Comparison of ENCODE assay signal across 10 cellular contexts in the genomic region with DNA sequence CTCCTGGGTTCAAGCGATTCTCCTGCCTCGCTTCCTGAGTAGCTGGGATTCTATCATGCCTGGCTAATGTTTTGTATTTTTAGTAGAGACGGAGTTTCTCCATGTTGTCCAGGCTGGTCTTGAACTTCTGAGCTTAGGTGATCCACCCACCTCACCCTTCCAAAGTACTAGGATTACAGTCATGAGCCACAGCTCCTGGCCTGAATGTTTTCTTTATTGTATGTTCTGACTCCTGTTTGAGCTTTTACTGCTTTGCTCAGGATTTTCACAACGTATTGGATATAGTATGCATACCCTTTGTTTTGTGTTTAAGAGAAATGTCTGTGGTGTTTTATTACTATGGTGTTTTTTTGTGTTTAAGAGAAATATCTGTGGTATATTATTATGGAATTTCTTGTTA. TPM values are rescaled to one million over a fixed set of nuclear protein-coding genes. Genes with fewer than 3 reads are reported as not detected.
DNase-seq lines count a peak whose midpoint lies in the region; ATAC-seq and TF ChIP-seq lines count a peak whose summit lies in the region.
"Had no signal": no experiment of that assay in that cellular context is flagged by ENCODE, and none has a peak within 500 bp of the region (broad histone marks: within the 10 kb centered on the region; RNA-seq: fewer than 3 reads in every experiment).

No MANE protein-coding gene starts in this region.

- peak overlapping the region; percentile 65 for H4K8ac ChIP-seq in trophoblast cell (ENCODE audit: low read depth, low read length)

- H3K4me2 ChIP-seq in trophoblast cell (ENCODE audit: low read length), result no peak overlapping the region

- peaks cover 1% of the 10 kb centered on the region for H3K79me1 ChIP-seq in trophoblast cell (ENCODE audit: low read length)

- no peaks in the 10 kb centered on the region for H3K27me3 Mint-ChIP-seq in endodermal cell (ENCODE audit: insufficient read depth)

- H2AFZ ChIP-seq in trophoblast cell (ENCODE audit: insufficient read depth, low read length, poor library complexity), result no peak overlapping the region

- WGBS in endodermal cell (ENCODE audit: insufficient coverage in 1 of 2, insufficient read length in 1 of 2), 2 experiments, result 68 to 94% methylated on average over 3 to 4 of the region's 4 CpGs
- WGBS in trophoblast cell (ENCODE audit: extremely low coverage, insufficient coverage, insufficient read length), result no CpG with 5 or more reads among the region's 4 CpGs

- H3K4ac ChIP-seq in trophoblast cell (ENCODE audit: low read depth, low read length), result peak overlapping the region; percentile 98

- TF ChIP-seq CTCF in endodermal cell (conservative IDR thresholded peaks at IDR 0.05), result no peak

- H3K14ac ChIP-seq in trophoblast cell (ENCODE audit: low read length), result peak overlapping the region; percentile 44

- no peak overlapping the region for H4K12ac ChIP-seq in trophoblast cell (ENCODE audit: low read depth, low read length)

- H3K27me3 ChIP-seq in endodermal cell (ENCODE audit: control insufficient read depth, insufficient read depth, low read length, poor library complexity, severe bottlenecking), result no peaks in the 10 kb centered on the region
- H3K27me3 ChIP-seq in trophoblast cell (ENCODE audit: insufficient read depth, low read length), result no peaks in the 10 kb centered on the region

- peak overlapping the region; percentile 71 for H2BK12ac ChIP-seq in trophoblast cell (ENCODE audit: low read length)

- no peak overlapping the region for H3K23ac ChIP-seq in trophoblast cell (ENCODE audit: low read length)

- H2AK5ac ChIP-seq in trophoblast cell (ENCODE audit: low read length), result no peak overlapping the region

- DNase-seq in NCI-H2171 treated with DMSO at 0.1 percent for 48 hours (lab: John Stamatoyannopoulos, UW) (peak; percentile 4), NCI-H2171 (lab: John Stamatoyannopoulos, UW) (no peak), NCI-H526 treated with DMSO at 0.1 percent for 48 hours (lab: John Stamatoyannopoulos, UW) (peak; percentile 9), endodermal cell (no peak), trophoblast cell (no peak), caudate nucleus (lab: John Stamatoyannopoulos, UW) (no peak), C1 segment of cervical spinal cord (lab: John Stamatoyannopoulos, UW) (no peak)
- DNase-seq: hippocampal formation had no signal

- H3K4me3 Mint-ChIP-seq in endodermal cell, result no peak overlapping the region

- peaks cover 28% of the 10 kb centered on the region for H3K36me3 Mint-ChIP-seq in endodermal cell (ENCODE audit: low read depth)

- peaks cover 19% of the 10 kb centered on the region for H3K79me2 ChIP-seq in trophoblast cell (ENCODE audit: control insufficient read depth, insufficient read depth, low read length, poor library complexity)

- peak overlapping the region; percentile 49 for H3K27ac ChIP-seq in endodermal cell (ENCODE audit: low read depth, low read length)
- no peak overlapping the region for H3K27ac ChIP-seq in trophoblast cell (ENCODE audit: low read depth, low read length)
- no peak overlapping the region for H3K27ac ChIP-seq in caudate nucleus (ENCODE audit: low read depth, low read length)

- H3K4me1 Mint-ChIP-seq in endodermal cell, result peaks cover 22% of the 10 kb centered on the region

- ATAC-seq in HG02798 (IDR thresholded peaks at IDR 0.05; ENCODE audit: poor library complexity, unreplicated experiment), result no peak
- ATAC-seq: Panc1 had no signal

- peak overlapping the region; percentile 48 for H3K27ac Mint-ChIP-seq in endodermal cell

- no peak overlapping the region for H4K91ac ChIP-seq in trophoblast cell (ENCODE audit: low read depth, low read length)

- no peak overlapping the region for H3K4me3 ChIP-seq in endodermal cell (ENCODE audit: low read length)
- H3K4me3 ChIP-seq in trophoblast cell (ENCODE audit: low read depth, low read length), result no peak overlapping the region

- peaks cover 19% of the 10 kb centered on the region for H3K9me3 ChIP-seq in endodermal cell (ENCODE audit: control insufficient read depth, low read length)
- no peaks in the 10 kb centered on the region for H3K9me3 ChIP-seq in trophoblast cell (ENCODE audit: insufficient read depth, low read depth, low read length)

- H3K36me3 ChIP-seq in endodermal cell (ENCODE audit: control insufficient read depth, insufficient read depth, low read length) (no peaks in the 10 kb centered on the region), trophoblast cell (ENCODE audit: control insufficient read depth in 1 of 2, insufficient read depth in 2 of 2, low read length in 2 of 2) (peaks cover 0 to 3% of the 10 kb centered on the region in 2 experiments)

- no peak overlapping the region for H3K18ac ChIP-seq in trophoblast cell (ENCODE audit: low read length)

- H3K9me3 Mint-ChIP-seq in endodermal cell, result peaks cover 6% of the 10 kb centered on the region

- peak overlapping the region; percentile 40 for H2BK5ac ChIP-seq in trophoblast cell (ENCODE audit: low read depth, low read length, poor library complexity)

- H3K9ac ChIP-seq in endodermal cell (ENCODE audit: extremely low read depth, low read length, poor library complexity, severe bottlenecking), result no peak overlapping the region
- H3K9ac ChIP-seq in trophoblast cell (ENCODE audit: low read length), result no peak overlapping the region

- no peaks in the 10 kb centered on the region for H3K4me1 ChIP-seq in endodermal cell (ENCODE audit: control insufficient read depth, insufficient read depth, low read length)
- H3K4me1 ChIP-seq in trophoblast cell (ENCODE audit: control insufficient read depth in 1 of 2, insufficient read depth in 2 of 2, low read length in 2 of 2), result peaks cover 0 to 5% of the 10 kb centered on the region in 2 experiments

- no peak overlapping the region for H2BK120ac ChIP-seq in trophoblast cell (ENCODE audit: insufficient read depth, low read length, poor library complexity)

RNA-seq across cellular contexts. Expression of gene ATF7IP, which starts 37.2 kb away (rescaled TPM):
- 100 to 1,000 TPM; 174 to 222 TPM for total RNA-seq in endodermal cell
- 71.3 TPM for polyA plus RNA-seq in endodermal cell (2013, experiment 1 of 2)
- 71.2 TPM for polyA plus RNA-seq in endodermal cell (2013, experiment 2 of 2)
- polyA plus RNA-seq in trophoblast cell (2013), result 39.5 and 42.7 TPM in 2 replicates

Comparison
In these comparisons a context has a peak if more than half of its experiments do, and no peak if none do; other contexts are left out.
1. DNase-seq: peak in NCI-H2171 treated with DMSO at 0.1 percent for 48 hours (single experiment) and NCI-H526 treated with DMSO at 0.1 percent for 48 hours (single experiment); none in NCI-H2171 (single experiment), endodermal cell (single experiment), trophoblast cell (0 of 2), caudate nucleus (0 of 61) and C1 segment of cervical spinal cord (0 of 14).